ENCODE assay signal across 6 cellular contexts in genomic region chr4:59762344-59762743, GRCh38.
"Had no signal": no experiment of that assay in that cellular context is flagged by ENCODE, and none has a peak within 500 bp of the region (broad histone marks: within the 10 kb centered on the region; RNA-seq: fewer than 3 reads in every experiment).

No MANE protein-coding gene starts in this region.

- H3K36me3 Mint-ChIP-seq: IgD-negative memory B cell had no signal

- H3K4me1 Mint-ChIP-seq: IgD-negative memory B cell had no signal

- H3K27ac ChIP-seq: HL-60, KMS-11 had no signal

- H3K4me2 ChIP-seq: KMS-11 had no signal

- H3K27ac Mint-ChIP-seq: IgD-negative memory B cell had no signal

- FAIRE-seq: HTR-8/SVneo had no signal

- DNase-seq: KBM-7, KG1 had no signal

- H3K27me3 Mint-ChIP-seq: IgD-negative memory B cell had no signal

- H3K9ac ChIP-seq: KMS-11 had no signal

- H3K4me3 Mint-ChIP-seq: IgD-negative memory B cell had no signal
